Comparison of ENCODE assay signal across 9 cellular contexts in genomic region chr9:78028926-78029325, GRCh38. TPM values are rescaled to one million over a fixed set of nuclear protein-coding genes. Genes with fewer than 3 reads are reported as not detected.
A peak's percentile ranks its signal among the peaks of the same experiment; 100 is the strongest.
DNase-seq lines count a peak whose midpoint lies in the region; ATAC-seq and TF ChIP-seq lines count a peak whose summit lies in the region.
"Had no signal": no experiment of that assay in that cellular context is flagged by ENCODE, and none has a peak within 500 bp of the region (broad histone marks: within the 10 kb centered on the region; RNA-seq: fewer than 3 reads in every experiment).

No MANE protein-coding gene starts in this region.

- no peaks in the 10 kb centered on the region for H3K36me3 ChIP-seq in heart right ventricle
- no peaks in the 10 kb centered on the region for H3K36me3 ChIP-seq in mucosa of stomach (ENCODE audit: control insufficient read depth, insufficient read depth, low read length)
- H3K36me3 ChIP-seq in vagina = no peaks in the 10 kb centered on the region
- H3K36me3 ChIP-seq in mucosa of descending colon (ENCODE audit: low read depth) = no peaks in the 10 kb centered on the region

- H3K9ac ChIP-seq in mucosa of stomach (ENCODE audit: low read length) = peak overlapping the region; percentile 45

- peak overlapping the region in 8 of 10 donors; percentile 43 to 99 (median 94) for H3K27ac ChIP-seq in heart right ventricle
- H3K27ac ChIP-seq in vagina = peak overlapping the region; percentile 97

- H3K4me3 ChIP-seq in heart right ventricle (peak overlapping the region in 8 of 10 donors; percentile 60 to 75 (median 68)), cardiac fibroblast (replicated peaks in 1 of 2; ENCODE audit: low read depth in 2 of 2, low read length in 2 of 2) (peak overlapping the region; percentile 76 to 88), mucosa of stomach (ENCODE audit: low read length) (no peak overlapping the region), vagina (peak overlapping the region; percentile 77 to 98), mucosa of descending colon (no peak overlapping the region)

- no peak for ATAC-seq in heart right ventricle
- ATAC-seq in left ventricle myocardium superior = no peak
- ATAC-seq in mucosa of descending colon = no peak

- intact Hi-C loops in heart right ventricle (cut with DNase I) = loop anchor here in 3 of 10 donors (5.0 to 10.0 kb wide), 3 partner anchors 52 to 574 kb away; no protein-coding TSS in a partner anchor
- intact Hi-C loops in left ventricle myocardium superior (cut with micrococcal nuclease) = loop anchor here (10.0 kb wide), 1 partner anchor 54 kb away; no protein-coding TSS in a partner anchor
- intact Hi-C loops in vagina (cut with DNase I) = no loop called here
- intact Hi-C loops in mucosa of descending colon (cut with DNase I, micrococcal nuclease) = no loop called here

- DNase-seq in heart right ventricle (no peak), left ventricle myocardium superior (no peak), cardiac fibroblast (ENCODE audit: low read depth in 2 of 2) (no peak), vagina (ENCODE audit: extremely low spot score in 2 of 2) (no peak), NCI-H446 (lab: John Stamatoyannopoulos, UW) (no peak), mucosa of descending colon (no peak), HCEC 1CT (no peak)
- DNase-seq: kidney glomerular epithelial cell had no signal

- peaks cover 0 to 75% (median 44%) of the 10 kb centered on the region in 9 donors for H3K4me1 ChIP-seq in heart right ventricle
- H3K4me1 ChIP-seq in mucosa of stomach (ENCODE audit: control insufficient read depth, insufficient read depth, low read length) = peaks cover 5% of the 10 kb centered on the region
- peaks cover 43% of the 10 kb centered on the region for H3K4me1 ChIP-seq in vagina
- peaks cover 27% of the 10 kb centered on the region for H3K4me1 ChIP-seq in mucosa of descending colon (ENCODE audit: low read depth)

- WGBS in heart right ventricle, 2 donors = 72 to 82% methylated on average over 1 of the region's 1 CpG

- TF ChIP-seq CTCF in heart right ventricle (IDR thresholded peaks at IDR 0.05) (no peak), cardiac fibroblast (IDR thresholded peaks at IDR 0.05; ENCODE audit: low read depth, low read length) (no peak), vagina (IDR thresholded peaks at IDR 0.05) (no peak), mucosa of descending colon (IDR thresholded peaks at IDR 0.05) (no peak)

- no peak for TF ChIP-seq POLR2A in vagina (IDR thresholded peaks at IDR 0.05)

- H3K9me3 ChIP-seq in heart right ventricle (no peaks in the 10 kb centered on the region), mucosa of stomach (ENCODE audit: control insufficient read depth, low read length) (no peaks in the 10 kb centered on the region), vagina (no peaks in the 10 kb centered on the region), mucosa of descending colon (no peaks in the 10 kb centered on the region)

- H3K27me3 ChIP-seq in heart right ventricle (no peaks in the 10 kb centered on the region), mucosa of stomach (ENCODE audit: control insufficient read depth, insufficient read depth, low read length) (no peaks in the 10 kb centered on the region), vagina (no peaks in the 10 kb centered on the region)

RNA-seq across cellular contexts. Expression of gene GNAQ, which starts 2.7 kb away (rescaled TPM):
- total RNA-seq in heart right ventricle (10 to 100 TPM in 9 of 10 donors, 1 to 10 TPM in 1; 6.9 to 19.8 (median 13.8) TPM), left ventricle myocardium superior (13.7 TPM), vagina (31.9 TPM), mucosa of descending colon (100 to 1,000 TPM in 2 of 3 donors, 10 to 100 TPM in 1; 95.9 to 115 (median 104) TPM)
- polyA plus RNA-seq in heart right ventricle = 10 to 100 TPM in 1 of 2 donors, 1 to 10 TPM in 1; 5.4 to 10.6 TPM

Comparison
In these comparisons a context has a peak if more than half of its experiments do, and no peak if none do; other contexts are left out.
1. H3K4me3 ChIP-seq: peak in heart right ventricle (8 of 10), cardiac fibroblast (2 of 2) and vagina (2 of 2); none in mucosa of stomach (single experiment) and mucosa of descending colon (single experiment).